In genomic region chr3:195094211-195094921, GRCh38 we compare ENCODE assay signal across 9 cellular contexts.
A peak's percentile ranks its signal among the peaks of the same experiment; 100 is the strongest.
DNase-seq lines count a peak whose midpoint lies in the region; ATAC-seq and TF ChIP-seq lines count a peak whose summit lies in the region.
"Had no signal": no experiment of that assay in that cellular context is flagged by ENCODE, and none has a peak within 500 bp of the region (broad histone marks: within the 10 kb centered on the region; RNA-seq: fewer than 3 reads in every experiment).

No MANE protein-coding gene starts in this region.

- H3K4me1 ChIP-seq in GM23338 (ENCODE audit: insufficient read depth) (no peaks in the 10 kb centered on the region), hepatocyte (ENCODE audit: insufficient read depth) (peaks cover 11% of the 10 kb centered on the region), ascending aorta (no peaks in the 10 kb centered on the region)

- TF ChIP-seq CTCF in GM23338 (conservative IDR thresholded peaks at IDR 0.05; ENCODE audit: low read depth in 2 of 2) (peak in 1 of 2 experiments; percentile 32; a peak in 1 of 4 replicates), hepatocyte (IDR thresholded peaks at IDR 0.05; ENCODE audit: poor library complexity) (no peak), ascending aorta (IDR thresholded peaks at IDR 0.05) (no peak)

- H3K27me3 Mint-ChIP-seq in GM23338 (ENCODE audit: insufficient read depth, low read depth, poor library complexity) (peaks cover 2% of the 10 kb centered on the region), naive B cell (no peaks in the 10 kb centered on the region)

- intact Hi-C loops in ascending aorta (cut with DNase I): no loop called here

- no peaks in the 10 kb centered on the region; the same call in 1 of the 2 replicates for H4K20me1 ChIP-seq in GM23338 (replicated peaks; ENCODE audit: insufficient read depth)
- H4K20me1 ChIP-seq in hepatocyte (ENCODE audit: insufficient read depth, poor library complexity, severe bottlenecking): no peaks in the 10 kb centered on the region

- H3K27ac Mint-ChIP-seq in GM23338 (no peak overlapping the region; the same call in 1 of the 2 replicates), naive B cell (peak overlapping the region; percentile 90 to 99 (median 98))
- H3K27ac Mint-ChIP-seq: T-helper 1 cell treated with Interleukin-12 subunit alpha and Interleukin-12 subunit beta and Interleukin-4 antibody, amounts not matched to agents 30 μg/mL and 1 μg/mL, for 36 hours had no signal

- H3K27me3 ChIP-seq in GM23338 (ENCODE audit: insufficient read depth): no peaks in the 10 kb centered on the region
- H3K27me3 ChIP-seq in hepatocyte: no peaks in the 10 kb centered on the region
- no peaks in the 10 kb centered on the region for H3K27me3 ChIP-seq in ascending aorta

- H3K4me1 Mint-ChIP-seq in GM23338 (peaks cover 7% of the 10 kb centered on the region), naive B cell (peaks cover 46 to 57% (median 56%) of the 10 kb centered on the region in 3 donors)

- H3K4me3 Mint-ChIP-seq in GM23338 (no peak overlapping the region), naive B cell (peak overlapping the region; percentile 71 to 98 (median 86))
- H3K4me3 Mint-ChIP-seq: T-helper 1 cell treated with Interleukin-12 subunit alpha and Interleukin-12 subunit beta and Interleukin-4 antibody, amounts not matched to agents 30 μg/mL and 1 μg/mL, for 36 hours had no signal

- H3K4me3 ChIP-seq in GM23338 (no peak overlapping the region), hepatocyte (no peak overlapping the region), ascending aorta (no peak overlapping the region)

- no peaks in the 10 kb centered on the region for H3K9me3 ChIP-seq in hepatocyte (ENCODE audit: low read depth)
- no peaks in the 10 kb centered on the region for H3K9me3 ChIP-seq in ascending aorta

- H3K79me2 ChIP-seq in GM23338 (replicated peaks; ENCODE audit: insufficient read depth) (peaks cover 2% of the 10 kb centered on the region; the same call in 1 of the 2 replicates), hepatocyte (no peaks in the 10 kb centered on the region)

- H3K9me3 Mint-ChIP-seq in GM23338: peaks cover 10% of the 10 kb centered on the region; the same call in 2 of the 3 replicates
- peaks cover 0 to 2% (median 0%) of the 10 kb centered on the region in 7 donors for H3K9me3 Mint-ChIP-seq in naive B cell
- H3K9me3 Mint-ChIP-seq: T-helper 1 cell treated with Interleukin-12 subunit alpha and Interleukin-12 subunit beta and Interleukin-4 antibody, amounts not matched to agents 30 μg/mL and 1 μg/mL, for 36 hours had no signal

- ATAC-seq in GM18502 (IDR thresholded peaks at IDR 0.05; ENCODE audit: poor library complexity, unreplicated experiment) (peak; percentile 78), GM23338 (peak; percentile 49; the same call in 2 of the 3 replicates), naive B cell (ENCODE audit: low read depth in 2 of 2) (peak; percentile 91 to 92)

- H3K9me2 ChIP-seq in GM23338 (ENCODE audit: insufficient read depth) (no peaks in the 10 kb centered on the region), hepatocyte (replicated peaks; ENCODE audit: insufficient read depth) (no peaks in the 10 kb centered on the region)

- no peaks in the 10 kb centered on the region for H3F3A ChIP-seq in GM23338 (replicated peaks; ENCODE audit: low read depth)

- H2AFZ ChIP-seq in GM23338: no peak overlapping the region
- H2AFZ ChIP-seq in hepatocyte: no peak overlapping the region

- H3K36me3 Mint-ChIP-seq in GM23338 (ENCODE audit: low read depth) (peaks cover 7% of the 10 kb centered on the region), naive B cell (no peaks in the 10 kb centered on the region)

- H3K27ac ChIP-seq in GM23338 (ENCODE audit: low read depth): no peak overlapping the region
- no peak overlapping the region for H3K27ac ChIP-seq in hepatocyte
- H3K27ac ChIP-seq in ascending aorta: no peak overlapping the region

- H3K36me3 ChIP-seq in GM23338 (ENCODE audit: insufficient read depth) (no peaks in the 10 kb centered on the region), hepatocyte (replicated peaks; ENCODE audit: insufficient read depth, low read depth) (no peaks in the 10 kb centered on the region), ascending aorta (no peaks in the 10 kb centered on the region)

- WGBS in hepatocyte (ENCODE audit: low lambda C conversion rate, missing lambda C conversion rate): 90% methylated on average over 32 of the region's 32 CpGs

- H3K4me2 ChIP-seq in GM23338 (no peak overlapping the region), hepatocyte (no peak overlapping the region)

- DNase-seq in GM23338 (ENCODE audit: low spot score) (peak; percentile 32), NCI-H69 (lab: John Stamatoyannopoulos, UW) (peak; percentile 24), naive B cell (peak; percentile 84), cerebellar cortex (ENCODE audit: low spot score) (no peak), hepatocyte (ENCODE audit: low spot score) (no peak), ascending aorta (ENCODE audit: low spot score in 2 of 2) (no peak)
- DNase-seq in activated CD8-positive, alpha-beta memory T cell treated with anti-CD3 and anti-CD28 coated beads, Interleukin-2, amount 50 U/mL, for 4 hours: no peak

TF ChIP-seq in GM23338, 12 proteins besides CTCF, POLR2A, EP300 and RAD21 (continues in another document):
- TF ChIP-seq NANOG (IDR thresholded peaks at IDR 0.05; ENCODE audit: borderline replicate concordance): no peak
- TF ChIP-seq ZNF114 (CRISPR knock-in tag; IDR thresholded peaks at IDR 0.05): no peak
- TF ChIP-seq, protein P1, sequence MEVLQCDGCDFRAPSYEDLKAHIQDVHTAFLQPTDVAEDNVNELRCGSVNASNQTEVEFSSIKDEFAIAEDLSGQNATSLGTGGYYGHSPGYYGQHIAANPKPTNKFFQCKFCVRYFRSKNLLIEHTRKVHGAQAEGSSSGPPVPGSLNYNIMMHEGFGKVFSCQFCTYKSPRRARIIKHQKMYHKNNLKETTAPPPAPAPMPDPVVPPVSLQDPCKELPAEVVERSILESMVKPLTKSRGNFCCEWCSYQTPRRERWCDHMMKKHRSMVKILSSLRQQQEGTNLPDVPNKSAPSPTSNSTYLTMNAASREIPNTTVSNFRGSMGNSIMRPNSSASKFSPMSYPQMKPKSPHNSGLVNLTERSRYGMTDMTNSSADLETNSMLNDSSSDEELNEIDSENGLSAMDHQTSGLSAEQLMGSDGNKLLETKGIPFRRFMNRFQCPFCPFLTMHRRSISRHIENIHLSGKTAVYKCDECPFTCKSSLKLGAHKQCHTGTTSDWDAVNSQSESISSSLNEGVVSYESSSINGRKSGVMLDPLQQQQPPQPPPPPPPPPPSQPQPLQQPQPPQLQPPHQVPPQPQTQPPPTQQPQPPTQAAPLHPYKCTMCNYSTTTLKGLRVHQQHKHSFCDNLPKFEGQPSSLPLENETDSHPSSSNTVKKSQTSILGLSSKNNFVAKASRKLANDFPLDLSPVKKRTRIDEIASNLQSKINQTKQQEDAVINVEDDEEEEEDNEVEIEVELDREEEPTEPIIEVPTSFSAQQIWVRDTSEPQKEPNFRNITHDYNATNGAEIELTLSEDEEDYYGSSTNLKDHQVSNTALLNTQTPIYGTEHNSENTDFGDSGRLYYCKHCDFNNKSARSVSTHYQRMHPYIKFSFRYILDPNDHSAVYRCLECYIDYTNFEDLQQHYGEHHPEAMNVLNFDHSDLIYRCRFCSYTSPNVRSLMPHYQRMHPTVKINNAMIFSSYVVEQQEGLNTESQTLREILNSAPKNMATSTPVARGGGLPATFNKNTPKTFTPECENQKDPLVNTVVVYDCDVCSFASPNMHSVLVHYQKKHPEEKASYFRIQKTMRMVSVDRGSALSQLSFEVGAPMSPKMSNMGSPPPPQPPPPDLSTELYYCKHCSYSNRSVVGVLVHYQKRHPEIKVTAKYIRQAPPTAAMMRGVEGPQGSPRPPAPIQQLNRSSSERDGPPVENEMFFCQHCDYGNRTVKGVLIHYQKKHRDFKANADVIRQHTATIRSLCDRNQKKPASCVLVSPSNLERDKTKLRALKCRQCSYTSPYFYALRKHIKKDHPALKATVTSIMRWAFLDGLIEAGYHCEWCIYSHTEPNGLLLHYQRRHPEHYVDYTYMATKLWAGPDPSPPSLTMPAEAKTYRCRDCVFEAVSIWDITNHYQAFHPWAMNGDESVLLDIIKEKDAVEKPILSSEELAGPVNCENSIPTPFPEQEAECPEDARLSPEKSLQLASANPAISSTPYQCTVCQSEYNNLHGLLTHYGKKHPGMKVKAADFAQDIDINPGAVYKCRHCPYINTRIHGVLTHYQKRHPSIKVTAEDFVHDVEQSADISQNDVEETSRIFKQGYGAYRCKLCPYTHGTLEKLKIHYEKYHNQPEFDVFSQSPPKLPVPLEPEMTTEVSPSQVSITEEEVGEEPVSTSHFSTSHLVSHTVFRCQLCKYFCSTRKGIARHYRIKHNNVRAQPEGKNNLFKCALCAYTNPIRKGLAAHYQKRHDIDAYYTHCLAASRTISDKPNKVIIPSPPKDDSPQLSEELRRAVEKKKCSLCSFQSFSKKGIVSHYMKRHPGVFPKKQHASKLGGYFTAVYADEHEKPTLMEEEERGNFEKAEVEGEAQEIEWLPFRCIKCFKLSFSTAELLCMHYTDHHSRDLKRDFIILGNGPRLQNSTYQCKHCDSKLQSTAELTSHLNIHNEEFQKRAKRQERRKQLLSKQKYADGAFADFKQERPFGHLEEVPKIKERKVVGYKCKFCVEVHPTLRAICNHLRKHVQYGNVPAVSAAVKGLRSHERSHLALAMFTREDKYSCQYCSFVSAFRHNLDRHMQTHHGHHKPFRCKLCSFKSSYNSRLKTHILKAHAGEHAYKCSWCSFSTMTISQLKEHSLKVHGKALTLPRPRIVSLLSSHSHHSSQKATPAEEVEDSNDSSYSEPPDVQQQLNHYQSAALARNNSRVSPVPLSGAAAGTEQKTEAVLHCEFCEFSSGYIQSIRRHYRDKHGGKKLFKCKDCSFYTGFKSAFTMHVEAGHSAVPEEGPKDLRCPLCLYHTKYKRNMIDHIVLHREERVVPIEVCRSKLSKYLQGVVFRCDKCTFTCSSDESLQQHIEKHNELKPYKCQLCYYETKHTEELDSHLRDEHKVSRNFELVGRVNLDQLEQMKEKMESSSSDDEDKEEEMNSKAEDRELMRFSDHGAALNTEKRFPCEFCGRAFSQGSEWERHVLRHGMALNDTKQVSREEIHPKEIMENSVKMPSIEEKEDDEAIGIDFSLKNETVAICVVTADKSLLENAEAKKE (CRISPR knock-in tag; IDR thresholded peaks at IDR 0.05): no peak
- no peak for TF ChIP-seq ZNF331 (CRISPR knock-in tag; IDR thresholded peaks at IDR 0.05; ENCODE audit: low read depth)
- TF ChIP-seq, protein P2, sequence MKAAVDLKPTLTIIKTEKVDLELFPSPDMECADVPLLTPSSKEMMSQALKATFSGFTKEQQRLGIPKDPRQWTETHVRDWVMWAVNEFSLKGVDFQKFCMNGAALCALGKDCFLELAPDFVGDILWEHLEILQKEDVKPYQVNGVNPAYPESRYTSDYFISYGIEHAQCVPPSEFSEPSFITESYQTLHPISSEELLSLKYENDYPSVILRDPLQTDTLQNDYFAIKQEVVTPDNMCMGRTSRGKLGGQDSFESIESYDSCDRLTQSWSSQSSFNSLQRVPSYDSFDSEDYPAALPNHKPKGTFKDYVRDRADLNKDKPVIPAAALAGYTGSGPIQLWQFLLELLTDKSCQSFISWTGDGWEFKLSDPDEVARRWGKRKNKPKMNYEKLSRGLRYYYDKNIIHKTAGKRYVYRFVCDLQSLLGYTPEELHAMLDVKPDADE (IDR thresholded peaks at IDR 0.05): no peak
- no peak for TF ChIP-seq EZH2phosphoT487 (IDR thresholded peaks at IDR 0.05; ENCODE audit: unreplicated experiment)
- no peak for TF ChIP-seq STAT1 (IDR thresholded peaks at IDR 0.05; ENCODE audit: unreplicated experiment)

Comparison
In these comparisons a context has a peak if more than half of its experiments do, and no peak if none do; other contexts are left out.
1. DNase-seq: peak in GM23338 (single experiment), NCI-H69 (single experiment) and naive B cell (single experiment); none in cerebellar cortex (single experiment), activated CD8-positive, alpha-beta memory T cell treated with anti-CD3 and anti-CD28 coated beads, Interleukin-2, amount 50 U/mL, for 4 hours (single experiment), hepatocyte (single experiment) and ascending aorta (0 of 2).
2. Peak in every context shown above with its lines, with median percentiles within 50 percentile points of each other: ATAC-seq.